In the genomic region with DNA sequence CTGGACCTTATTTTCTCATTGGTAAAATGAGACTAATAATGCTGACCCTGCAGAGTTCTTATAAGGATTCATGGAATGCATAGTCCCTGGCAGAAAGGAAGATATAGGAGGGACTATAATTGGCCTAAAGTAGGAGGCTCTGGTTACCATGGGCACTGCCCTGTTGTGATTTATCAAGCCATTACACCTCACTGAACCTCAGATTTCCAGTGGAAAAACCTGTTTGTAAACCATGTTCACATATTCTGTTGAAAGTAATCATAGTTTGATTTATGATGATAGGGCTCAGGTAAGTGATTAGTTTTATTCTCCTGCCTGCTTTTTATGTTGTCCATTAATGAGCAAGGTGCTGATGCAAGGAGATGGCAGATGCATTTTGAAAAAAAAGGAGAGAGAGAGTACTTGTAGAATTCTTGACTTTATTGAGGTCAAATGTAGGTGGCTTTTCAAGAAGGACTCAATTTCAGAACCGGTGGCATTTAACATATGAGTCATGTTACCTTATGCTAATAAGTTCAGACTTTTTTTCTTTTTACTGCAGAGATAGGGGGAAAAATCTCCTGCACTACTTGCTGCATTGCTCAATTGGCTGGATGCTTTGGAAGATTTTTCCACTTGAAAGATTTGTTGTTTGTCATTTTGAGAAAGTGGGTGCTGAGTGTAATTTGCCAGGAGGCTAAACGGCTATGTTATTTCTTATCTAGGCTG, we compare ENCODE assay signal across 9 cellular contexts. TPM values are rescaled to one million over a fixed set of nuclear protein-coding genes. Genes with fewer than 3 reads are reported as not detected.
DNase-seq lines count a peak whose midpoint lies in the region; ATAC-seq and TF ChIP-seq lines count a peak whose summit lies in the region.
"Had no signal": no experiment of that assay in that cellular context is flagged by ENCODE, and none has a peak within 500 bp of the region (broad histone marks: within the 10 kb centered on the region; RNA-seq: fewer than 3 reads in every experiment).

No MANE protein-coding gene starts in this region.

- no peak for TF ChIP-seq CTCF in activated CD8-positive, alpha-beta T cell treated with anti-CD3 and anti-CD28 coated beads for 36 hours (IDR thresholded peaks at IDR 0.05)
- TF ChIP-seq CTCF in PC-9 (conservative IDR thresholded peaks at IDR 0.05) (no peak), esophagus squamous epithelium (IDR thresholded peaks at IDR 0.05) (no peak)

- H3K27ac ChIP-seq in PC-9 (peak overlapping the region; percentile 87), esophagus squamous epithelium (peak overlapping the region; percentile 2 to 60 (median 36))

- H3K4me1 Mint-ChIP-seq in activated CD8-positive, alpha-beta T cell treated with anti-CD3 and anti-CD28 coated beads for 36 hours (ENCODE audit: low read depth) = peaks cover 50% of the 10 kb centered on the region
- H3K4me1 Mint-ChIP-seq in activated CD8-positive, alpha-beta T cell treated with anti-CD3 and anti-CD28 coated beads, Interleukin-2, amount 10 ng/mL, durations not matched to agents 7 days and 5 days (ENCODE audit: low read depth) = peaks cover 24% of the 10 kb centered on the region
- H3K4me1 Mint-ChIP-seq in stimulated activated naive B cell treated with anti-CD40 and anti-IgM and Interleukin-4, amounts not matched to agents 10 μg/mL and 1 μg/mL and 100 μg/mL, for 72 hours = peaks cover 38 to 72% of the 10 kb centered on the region in 2 donors

- no peaks in the 10 kb centered on the region for H4K20me1 ChIP-seq in PC-9 (ENCODE audit: insufficient read depth)

- POLR2A ChIA-PET in activated CD8-positive, alpha-beta T cell treated with anti-CD3 and anti-CD28 coated beads for 36 hours (lab: Charles Lee) = interaction anchor here (1.2 to 2.1 kb wide), 2 partner anchors 13 to 14 kb away, joined by 3 to 6 read pairs; no protein-coding TSS in a partner anchor
- POLR2A ChIA-PET in activated CD8-positive, alpha-beta T cell treated with anti-CD3 and anti-CD28 coated beads, Interleukin-2, amount 10 ng/mL, durations not matched to agents 7 days and 5 days (lab: Charles Lee) = interaction anchor here (1.1 kb wide), 1 partner anchor 14 kb away, joined by 3 read pairs; no protein-coding TSS in a partner anchor
- POLR2A ChIA-PET in PC-9 (lab: Charles Lee; ENCODE audit: unreplicated experiment) = interaction anchor here (0.7 kb wide), 1 partner anchor 567 kb away, joined by 6 read pairs; no protein-coding TSS in a partner anchor

- no peaks in the 10 kb centered on the region for H3K27me3 ChIP-seq in PC-9 (ENCODE audit: insufficient read depth, low read depth)
- H3K27me3 ChIP-seq in esophagus squamous epithelium = no peaks in the 10 kb centered on the region

- H3K36me3 Mint-ChIP-seq in activated CD8-positive, alpha-beta T cell treated with anti-CD3 and anti-CD28 coated beads for 36 hours (ENCODE audit: low read depth) = peaks cover under 1% of the 10 kb centered on the region
- peaks cover 5% of the 10 kb centered on the region for H3K36me3 Mint-ChIP-seq in activated CD8-positive, alpha-beta T cell treated with anti-CD3 and anti-CD28 coated beads, Interleukin-2, amount 10 ng/mL, durations not matched to agents 7 days and 5 days (ENCODE audit: low read depth)
- H3K36me3 Mint-ChIP-seq in stimulated activated naive B cell treated with anti-CD40 and anti-IgM and Interleukin-4, amounts not matched to agents 10 μg/mL and 1 μg/mL and 100 μg/mL, for 72 hours = peaks cover 2 to 5% of the 10 kb centered on the region in 2 donors

- H3K4me3 ChIP-seq in PC-9 = peak overlapping the region; percentile 45; the same call in 1 of the 2 replicates
- H3K4me3 ChIP-seq in esophagus squamous epithelium = no peak overlapping the region

- H3K27me3 Mint-ChIP-seq in activated CD8-positive, alpha-beta T cell treated with anti-CD3 and anti-CD28 coated beads for 36 hours = no peaks in the 10 kb centered on the region
- H3K27me3 Mint-ChIP-seq in activated CD8-positive, alpha-beta T cell treated with anti-CD3 and anti-CD28 coated beads, Interleukin-2, amount 10 ng/mL, durations not matched to agents 7 days and 5 days (ENCODE audit: low read depth) = no peaks in the 10 kb centered on the region
- no peaks in the 10 kb centered on the region for H3K27me3 Mint-ChIP-seq in stimulated activated naive B cell treated with anti-CD40 and anti-IgM and Interleukin-4, amounts not matched to agents 10 μg/mL and 1 μg/mL and 100 μg/mL, for 72 hours

- no peak overlapping the region for H3K4me3 Mint-ChIP-seq in activated CD8-positive, alpha-beta T cell treated with anti-CD3 and anti-CD28 coated beads for 36 hours
- H3K4me3 Mint-ChIP-seq in activated CD8-positive, alpha-beta T cell treated with anti-CD3 and anti-CD28 coated beads, Interleukin-2, amount 10 ng/mL, durations not matched to agents 7 days and 5 days = no peak overlapping the region
- H3K4me3 Mint-ChIP-seq in stimulated activated naive B cell treated with anti-CD40 and anti-IgM and Interleukin-4, amounts not matched to agents 10 μg/mL and 1 μg/mL and 100 μg/mL, for 72 hours = peak overlapping the region; percentile 11 to 12
- H3K4me3 Mint-ChIP-seq: CD14-positive monocyte had no signal

- no peak for TF ChIP-seq POLR2A in esophagus squamous epithelium (IDR thresholded peaks at IDR 0.05)

- H3K9me3 Mint-ChIP-seq in activated CD8-positive, alpha-beta T cell treated with anti-CD3 and anti-CD28 coated beads for 36 hours = no peaks in the 10 kb centered on the region
- H3K9me3 Mint-ChIP-seq in activated CD8-positive, alpha-beta T cell treated with anti-CD3 and anti-CD28 coated beads, Interleukin-2, amount 10 ng/mL, durations not matched to agents 7 days and 5 days (ENCODE audit: insufficient read depth) = no peaks in the 10 kb centered on the region
- no peaks in the 10 kb centered on the region for H3K9me3 Mint-ChIP-seq in stimulated activated naive B cell treated with anti-CD40 and anti-IgM and Interleukin-4, amounts not matched to agents 10 μg/mL and 1 μg/mL and 100 μg/mL, for 72 hours

- H3K36me3 ChIP-seq in PC-9 (ENCODE audit: low read depth) = no peaks in the 10 kb centered on the region
- no peaks in the 10 kb centered on the region for H3K36me3 ChIP-seq in esophagus squamous epithelium

- H3K27ac Mint-ChIP-seq in activated CD8-positive, alpha-beta T cell treated with anti-CD3 and anti-CD28 coated beads for 36 hours = peak overlapping the region; percentile 83
- H3K27ac Mint-ChIP-seq in activated CD8-positive, alpha-beta T cell treated with anti-CD3 and anti-CD28 coated beads, Interleukin-2, amount 10 ng/mL, durations not matched to agents 7 days and 5 days = no peak overlapping the region
- peak overlapping the region; percentile 90 for H3K27ac Mint-ChIP-seq in stimulated activated naive B cell treated with anti-CD40 and anti-IgM and Interleukin-4, amounts not matched to agents 10 μg/mL and 1 μg/mL and 100 μg/mL, for 72 hours
- H3K27ac Mint-ChIP-seq: CD14-positive monocyte had no signal

- no peak overlapping the region for H2AFZ ChIP-seq in PC-9

- no peaks in the 10 kb centered on the region for H3K9me3 ChIP-seq in PC-9 (ENCODE audit: insufficient read depth, low read depth)
- no peaks in the 10 kb centered on the region for H3K9me3 ChIP-seq in esophagus squamous epithelium

- peaks cover 78% of the 10 kb centered on the region for H3K79me2 ChIP-seq in PC-9 (ENCODE audit: low read depth)

- H3F3A ChIP-seq in PC-9 (ENCODE audit: insufficient read depth, low read depth) = peaks cover 78% of the 10 kb centered on the region

- CTCF ChIA-PET in activated CD8-positive, alpha-beta T cell treated with anti-CD3 and anti-CD28 coated beads for 36 hours (lab: Charles Lee) = interaction anchor here (4.0 kb wide), 1 partner anchor 8 kb away, joined by 34 read pairs; no protein-coding TSS in a partner anchor
- CTCF ChIA-PET in activated CD8-positive, alpha-beta T cell treated with anti-CD3 and anti-CD28 coated beads, Interleukin-2, amount 10 ng/mL, durations not matched to agents 7 days and 5 days (lab: Charles Lee) = interaction anchor here (0.8 to 4.5 kb wide), 4 partner anchors 8 to 387 kb away, joined by 3 to 23 read pairs (median 6); a partner anchor contains a TSS
- CTCF ChIA-PET in PC-9 (lab: Charles Lee) = no interaction called here

- H3K4me1 ChIP-seq in PC-9 (replicated peaks; ENCODE audit: insufficient read depth) (peaks cover 80% of the 10 kb centered on the region), esophagus squamous epithelium (peaks cover 15 to 79% (median 38%) of the 10 kb centered on the region in 3 donors)

- H3K9me2 ChIP-seq in PC-9 (ENCODE audit: insufficient read depth) = no peaks in the 10 kb centered on the region

- peak; percentile 84 for ATAC-seq in activated CD8-positive, alpha-beta T cell treated with anti-CD3 and anti-CD28 coated beads for 36 hours
- ATAC-seq in activated CD8-positive, alpha-beta T cell treated with anti-CD3 and anti-CD28 coated beads, Interleukin-2, amount 10 ng/mL, durations not matched to agents 7 days and 5 days = no peak
- ATAC-seq in stimulated activated naive B cell treated with anti-CD40 and anti-IgM and Interleukin-4, amounts not matched to agents 10 μg/mL and 1 μg/mL and 100 μg/mL, for 72 hours (replicated peaks) = peak; percentile 86 to 93

- no TSS peak for BruUV-seq in PC-9 (replicated peaks; lab: Mats Ljungman, UMichigan)

- 8 to 15% methylated on average over 2 of the region's 2 CpGs for WGBS in esophagus squamous epithelium, 2 donors

- peak; percentile 43 for DNase-seq in activated CD8-positive, alpha-beta T cell treated with anti-CD3 and anti-CD28 coated beads for 36 hours
- DNase-seq in activated CD8-positive, alpha-beta T cell treated with anti-CD3 and anti-CD28 coated beads, Interleukin-2, amount 10 ng/mL, durations not matched to agents 7 days and 5 days = no peak
- DNase-seq in PC-9 = peak; percentile 37 to 97
- no peak for DNase-seq in esophagus squamous epithelium (lab: John Stamatoyannopoulos, UW)
- DNase-seq in stimulated activated naive B cell treated with anti-CD40 and anti-IgM and Interleukin-4, amounts not matched to agents 10 μg/mL and 1 μg/mL and 100 μg/mL, for 72 hours = peak; percentile 5
- no peak for DNase-seq in NCI-H1436 treated with DMSO at 0.1 percent for 48 hours (lab: John Stamatoyannopoulos, UW)
- no peak for DNase-seq in NCI-H1436 (lab: John Stamatoyannopoulos, UW)
- DNase-seq in C1 segment of cervical spinal cord (lab: John Stamatoyannopoulos, UW) = no peak

- intact Hi-C loops in activated CD8-positive, alpha-beta T cell treated with anti-CD3 and anti-CD28 coated beads for 36 hours (cut with micrococcal nuclease) = no loop called here
- intact Hi-C loops in PC-9 (cut with micrococcal nuclease; ENCODE audit: unreplicated experiment) = no loop called here
- intact Hi-C loops in esophagus squamous epithelium (cut with DNase I) = loop anchor here (10.0 kb wide), 1 partner anchor 63 kb away; a partner anchor contains a TSS

- peak overlapping the region; percentile 85 for H3K4me2 ChIP-seq in PC-9

RNA-seq across cellular contexts. Expression of a gene that starts 14.6 kb away (rescaled TPM):
- 10 to 100 TPM; 34.4 to 35.3 TPM for total RNA-seq in activated CD8-positive, alpha-beta T cell treated with anti-CD3 and anti-CD28 coated beads for 36 hours
- total RNA-seq in activated CD8-positive, alpha-beta T cell treated with anti-CD3 and anti-CD28 coated beads, Interleukin-2, amount 10 ng/mL, durations not matched to agents 7 days and 5 days = 10 to 100 TPM; 60.6 to 61.2 TPM
- total RNA-seq in PC-9 (2021) (58.5 and 73.2 TPM in 2 replicates), esophagus squamous epithelium (10 to 100 TPM; 25.8 to 45.3 (median 34.1) TPM)

RNA-seq across cellular contexts. Expression of a gene that starts 37.2 kb away (rescaled TPM):
- total RNA-seq in activated CD8-positive, alpha-beta T cell treated with anti-CD3 and anti-CD28 coated beads for 36 hours = 10 to 100 TPM; 58.3 to 61.9 TPM
- total RNA-seq in activated CD8-positive, alpha-beta T cell treated with anti-CD3 and anti-CD28 coated beads, Interleukin-2, amount 10 ng/mL, durations not matched to agents 7 days and 5 days = 10 to 100 TPM; 35.7 to 38.2 TPM
- total RNA-seq in PC-9 (2021) (84.9 and 100 TPM in 2 replicates), esophagus squamous epithelium (10 to 100 TPM; 10.5 to 34.9 (median 19.5) TPM)

Comparison
In these comparisons a context has a peak if more than half of its experiments do, and no peak if none do; other contexts are left out.
1. DNase-seq: peak in activated CD8-positive, alpha-beta T cell treated with anti-CD3 and anti-CD28 coated beads for 36 hours (single experiment), PC-9 (2 of 2) and stimulated activated naive B cell treated with anti-CD40 and anti-IgM and Interleukin-4, amounts not matched to agents 10 μg/mL and 1 μg/mL and 100 μg/mL, for 72 hours (single experiment); none in activated CD8-positive, alpha-beta T cell treated with anti-CD3 and anti-CD28 coated beads, Interleukin-2, amount 10 ng/mL, durations not matched to agents 7 days and 5 days (single experiment), esophagus squamous epithelium (single experiment), NCI-H1436 treated with DMSO at 0.1 percent for 48 hours (single experiment), NCI-H1436 (single experiment) and C1 segment of cervical spinal cord (0 of 14).
2. H3K4me3 Mint-ChIP-seq: peak in stimulated activated naive B cell treated with anti-CD40 and anti-IgM and Interleukin-4, amounts not matched to agents 10 μg/mL and 1 μg/mL and 100 μg/mL, for 72 hours (2 of 2); none in activated CD8-positive, alpha-beta T cell treated with anti-CD3 and anti-CD28 coated beads for 36 hours (single experiment) and activated CD8-positive, alpha-beta T cell treated with anti-CD3 and anti-CD28 coated beads, Interleukin-2, amount 10 ng/mL, durations not matched to agents 7 days and 5 days (single experiment).